Comparison of ENCODE assay signal across 1 cellular context in the genomic region with DNA sequence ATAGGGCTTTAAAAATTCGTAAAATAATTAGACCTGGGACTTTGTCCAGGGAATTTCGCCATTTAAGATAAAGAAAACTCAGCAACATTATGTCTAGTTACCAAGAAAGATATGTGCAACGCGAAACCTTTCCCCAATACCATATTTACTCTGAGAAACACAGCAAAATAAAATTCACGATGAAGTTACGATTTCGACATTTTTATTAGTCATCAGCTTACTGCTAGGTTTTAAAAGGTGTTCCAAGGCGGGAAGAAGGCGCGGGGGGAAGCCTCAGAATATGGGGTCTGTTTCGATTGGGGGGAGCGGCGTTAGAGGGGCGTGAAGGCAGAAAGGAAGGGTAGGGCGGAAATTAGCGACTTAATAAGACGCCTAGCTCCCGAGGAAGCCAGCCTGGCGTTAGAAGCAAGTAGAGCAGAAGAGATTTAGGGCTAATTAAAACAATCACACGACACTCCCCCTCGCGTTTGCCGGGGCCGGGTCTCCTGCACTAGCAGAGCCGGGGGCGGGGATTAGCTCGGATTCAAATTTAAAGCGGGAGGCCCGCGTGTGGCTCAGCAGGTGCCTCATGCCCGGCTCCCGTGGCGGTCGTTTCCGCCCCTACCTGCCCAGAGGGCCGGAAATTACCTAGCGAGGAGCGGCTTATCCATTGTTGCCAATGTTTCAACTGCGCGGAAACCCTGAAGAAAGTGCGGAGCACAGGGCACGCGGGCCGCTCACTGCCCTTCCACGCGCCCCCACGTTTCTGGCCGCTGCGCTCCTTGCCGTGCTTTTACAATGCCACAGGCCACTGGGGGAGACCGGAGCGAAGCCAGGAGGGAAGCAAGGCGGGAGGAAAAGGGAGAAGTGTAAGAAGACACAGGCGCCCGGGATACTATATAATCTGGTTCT.
A peak's percentile ranks its signal among the peaks of the same experiment; 100 is the strongest.
TF ChIP-seq lines count a peak whose summit lies in the region.

No MANE protein-coding gene starts in this region.

TF ChIP-seq in K562, 482 proteins besides CTCF, POLR2A, EP300 and RAD21 (continued from another document and continues in another):
- no peak; the same call in 1 of the 2 replicates for TF ChIP-seq BHLHE40 (IDR thresholded peaks at IDR 0.05; ENCODE audit: low read length)
- peak; percentile 59; the same call in 1 of the 2 replicates for TF ChIP-seq HOXB6 (CRISPR knock-in tag; IDR thresholded peaks at IDR 0.05; ENCODE audit: borderline replicate concordance)
- TF ChIP-seq TFAM (CRISPR knock-in tag; conservative IDR thresholded peaks at IDR 0.05): no peak
- TF ChIP-seq, protein P1, sequence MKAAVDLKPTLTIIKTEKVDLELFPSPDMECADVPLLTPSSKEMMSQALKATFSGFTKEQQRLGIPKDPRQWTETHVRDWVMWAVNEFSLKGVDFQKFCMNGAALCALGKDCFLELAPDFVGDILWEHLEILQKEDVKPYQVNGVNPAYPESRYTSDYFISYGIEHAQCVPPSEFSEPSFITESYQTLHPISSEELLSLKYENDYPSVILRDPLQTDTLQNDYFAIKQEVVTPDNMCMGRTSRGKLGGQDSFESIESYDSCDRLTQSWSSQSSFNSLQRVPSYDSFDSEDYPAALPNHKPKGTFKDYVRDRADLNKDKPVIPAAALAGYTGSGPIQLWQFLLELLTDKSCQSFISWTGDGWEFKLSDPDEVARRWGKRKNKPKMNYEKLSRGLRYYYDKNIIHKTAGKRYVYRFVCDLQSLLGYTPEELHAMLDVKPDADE (conservative IDR thresholded peaks at IDR 0.05; ENCODE audit: control insufficient read depth, low read depth, low read length): peak; percentile 67; the same call in 1 of the 2 replicates
- no peak for TF ChIP-seq ZNF551 (CRISPR knock-in tag; IDR thresholded peaks at IDR 0.05)
- peak; percentile 79; the same call in 1 of the 2 replicates for TF ChIP-seq OTX1 (CRISPR knock-in tag; IDR thresholded peaks at IDR 0.05)
- no peak for TF ChIP-seq ZNF280A (IDR thresholded peaks at IDR 0.05; ENCODE audit: low read depth, partially characterized antibody)
- TF ChIP-seq ATF1 (CRISPR knock-in tag; IDR thresholded peaks at IDR 0.05): no peak
- peak; percentile 70 for TF ChIP-seq ATF1 (tag; IDR thresholded peaks at IDR 0.05)
- TF ChIP-seq, protein P2, sequence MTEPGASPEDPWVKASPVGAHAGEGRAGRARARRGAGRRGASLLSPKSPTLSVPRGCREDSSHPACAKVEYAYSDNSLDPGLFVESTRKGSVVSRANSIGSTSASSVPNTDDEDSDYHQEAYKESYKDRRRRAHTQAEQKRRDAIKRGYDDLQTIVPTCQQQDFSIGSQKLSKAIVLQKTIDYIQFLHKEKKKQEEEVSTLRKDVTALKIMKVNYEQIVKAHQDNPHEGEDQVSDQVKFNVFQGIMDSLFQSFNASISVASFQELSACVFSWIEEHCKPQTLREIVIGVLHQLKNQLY (CRISPR knock-in tag; conservative IDR thresholded peaks at IDR 0.05): no peak
- TF ChIP-seq ATF4 (CRISPR knock-in tag; IDR thresholded peaks at IDR 0.05): peak; percentile 59
- TF ChIP-seq USF2 (CRISPR knock-in tag; IDR thresholded peaks at IDR 0.05): no peak
- no peak for TF ChIP-seq ZNF695 (CRISPR knock-in tag; IDR thresholded peaks at IDR 0.05)
- TF ChIP-seq ATF3 (IDR thresholded peaks at IDR 0.05): peak; percentile 77
- peak; percentile 65; the same call in 1 of the 2 replicates for TF ChIP-seq ATF3 (CRISPR knock-in tag; conservative IDR thresholded peaks at IDR 0.05)
- TF ChIP-seq MAZ (CRISPR knock-in tag; conservative IDR thresholded peaks at IDR 0.05 in 1 of 2, IDR thresholded peaks at IDR 0.05 in 1 of 2): no peak
- TF ChIP-seq HMG20B (CRISPR knock-in tag; IDR thresholded peaks at IDR 0.05): no peak
- no peak; the same call in none of the 2 replicates for TF ChIP-seq ZBTB43 (CRISPR knock-in tag; IDR thresholded peaks at IDR 0.05)
- TF ChIP-seq POLR2AphosphoS2 (IDR thresholded peaks at IDR 0.05; ENCODE audit: low read length): no peak
- no peak for TF ChIP-seq PPARD (CRISPR knock-in tag; IDR thresholded peaks at IDR 0.05)
- TF ChIP-seq ZFP30 (CRISPR knock-in tag; IDR thresholded peaks at IDR 0.05; ENCODE audit: borderline replicate concordance): no peak
- TF ChIP-seq, protein P3, sequence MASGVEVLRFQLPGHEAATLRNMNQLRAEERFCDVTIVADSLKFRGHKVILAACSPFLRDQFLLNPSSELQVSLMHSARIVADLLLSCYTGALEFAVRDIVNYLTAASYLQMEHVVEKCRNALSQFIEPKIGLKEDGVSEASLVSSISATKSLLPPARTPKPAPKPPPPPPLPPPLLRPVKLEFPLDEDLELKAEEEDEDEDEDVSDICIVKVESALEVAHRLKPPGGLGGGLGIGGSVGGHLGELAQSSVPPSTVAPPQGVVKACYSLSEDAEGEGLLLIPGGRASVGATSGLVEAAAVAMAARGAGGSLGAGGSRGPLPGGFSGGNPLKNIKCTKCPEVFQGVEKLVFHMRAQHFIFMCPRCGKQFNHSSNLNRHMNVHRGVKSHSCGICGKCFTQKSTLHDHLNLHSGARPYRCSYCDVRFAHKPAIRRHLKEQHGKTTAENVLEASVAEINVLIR (CRISPR knock-in tag; IDR thresholded peaks at IDR 0.05): no peak
- no peak for TF ChIP-seq CEBPZ (IDR thresholded peaks at IDR 0.05; ENCODE audit: borderline replicate concordance, low read depth, low read length)
